Comparison of ENCODE assay signal across 8 cellular contexts in the genomic region with DNA sequence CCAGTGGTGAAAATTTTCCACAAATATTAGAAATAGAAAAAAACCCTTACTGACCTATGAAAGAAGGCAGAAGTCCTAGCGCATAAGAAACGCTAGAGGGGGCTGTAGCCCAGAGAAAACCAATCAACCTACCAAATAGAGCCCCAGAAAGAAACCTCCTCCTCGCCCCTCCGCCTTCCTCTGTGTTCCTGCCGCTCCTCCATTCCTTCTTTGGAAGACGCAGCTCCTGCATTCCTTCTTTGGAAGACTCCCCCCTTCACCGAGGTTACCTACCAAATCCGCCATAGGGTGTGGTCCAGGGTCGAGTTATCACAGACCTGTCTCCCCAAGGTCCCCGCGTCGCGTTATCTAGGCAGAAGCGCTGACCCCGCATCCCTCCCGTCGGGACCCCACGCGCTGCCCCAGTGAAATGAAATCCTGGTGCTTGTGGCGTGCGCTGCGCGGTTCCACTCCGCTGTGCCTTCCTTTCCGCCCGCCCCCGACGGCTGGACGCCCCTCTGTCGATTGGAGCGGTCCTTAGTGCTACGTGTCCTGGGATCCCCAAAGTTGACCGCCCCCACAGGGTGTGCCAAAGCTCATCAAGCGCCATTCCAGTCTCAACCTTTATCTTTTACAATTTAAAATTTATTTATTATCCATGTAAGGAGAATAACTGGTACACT. TPM values are rescaled to one million over a fixed set of nuclear protein-coding genes. Genes with fewer than 3 reads are reported as not detected.
DNase-seq lines count a peak whose midpoint lies in the region; ATAC-seq, FAIRE-seq and TF ChIP-seq lines count a peak whose summit lies in the region.

No MANE protein-coding gene starts in this region.

- intact Hi-C loops in dorsolateral prefrontal cortex (cut with DNase I) = loop anchor here in 1 of 2 donors (2.0 kb wide), 1 partner anchor 39 kb away; no protein-coding TSS in a partner anchor

- TF ChIP-seq CTCF in dorsolateral prefrontal cortex (IDR thresholded peaks at IDR 0.05 in 54 of 56, conservative IDR thresholded peaks at IDR 0.05 in 2 of 56; ENCODE audit: low read depth in 1 of 56, partially characterized antibody in 56 of 56) (peak; percentile 51 to 87 (median 75)), liver (IDR thresholded peaks at IDR 0.05; ENCODE audit: low read depth, low read length, missing input control) (peak; percentile 63)

- FAIRE-seq in GM12891 (lab: Jason Lieb, UNC) = peak; percentile 35

- TF ChIP-seq RAD21 in liver (IDR thresholded peaks at IDR 0.05) = peak; percentile 71 to 77

- TF ChIP-seq POLR2A in GM12891 (IDR thresholded peaks at IDR 0.05; ENCODE audit: low read depth, low read length) = no peak

- H3K9ac ChIP-seq in liver (ENCODE audit: low read depth in 1 of 2, low read length in 2 of 2) = no peak overlapping the region

- H3K9me3 ChIP-seq in liver (ENCODE audit: control insufficient read depth in 4 of 4, low read length in 3 of 4) = peaks cover 0 to 2% (median 0%) of the 10 kb centered on the region in 4 donors

- peak; percentile 54 for DNase-seq in A172 (ENCODE audit: low spot score)
- DNase-seq in GM12891 (ENCODE audit: insufficient read length, low spot score) = peak; percentile 35
- peak; percentile 75 for DNase-seq in NCI-H2227 (lab: John Stamatoyannopoulos, UW; ENCODE audit: unreplicated experiment)
- peak; percentile 62 for DNase-seq in activated CD4-positive, alpha-beta T cell treated with anti-CD3 and anti-CD28 coated beads for 48 hours
- peak in 9 of 10 donors; percentile 57 to 80 (median 66) for DNase-seq in dorsolateral prefrontal cortex
- peak; percentile 36 to 47 for DNase-seq in stimulated activated CD4-positive, alpha-beta T cell treated with anti-CD3 and anti-CD28 coated beads, Interleukin-4, amount 100 ng/mL, for 4 hours

- no peaks in the 10 kb centered on the region for H3K36me3 ChIP-seq in liver (ENCODE audit: control insufficient read depth in 4 of 4, insufficient read depth in 3 of 4, low read depth in 1 of 4, low read length in 3 of 4)

- H3K27ac ChIP-seq in dorsolateral prefrontal cortex = peak overlapping the region in 35 of 59 donors; percentile 11 to 78 (median 54)
- no peak overlapping the region for H3K27ac ChIP-seq in liver (ENCODE audit: low read depth in 1 of 2, low read length in 2 of 2)

- ATAC-seq in HG02763 (IDR thresholded peaks at IDR 0.05; ENCODE audit: unreplicated experiment) = no peak

- H3K27me3 ChIP-seq in dorsolateral prefrontal cortex (peaks cover 0 to 38% (median 7%) of the 10 kb centered on the region in 45 donors), liver (ENCODE audit: control insufficient read depth in 4 of 4, insufficient read depth in 4 of 4, low read length in 3 of 4) (peaks cover 0 to 14% (median 5%) of the 10 kb centered on the region in 4 donors)

- H3K4me1 ChIP-seq in liver (ENCODE audit: control insufficient read depth in 4 of 4, insufficient read depth in 4 of 4, low read length in 3 of 4) = peaks cover 0 to 4% (median 2%) of the 10 kb centered on the region in 4 donors

- peak overlapping the region; percentile 28 to 70 (median 52) for H3K4me3 ChIP-seq in dorsolateral prefrontal cortex
- H3K4me3 ChIP-seq in liver (ENCODE audit: low read depth in 1 of 3, low read length in 3 of 3) = peak overlapping the region in 1 of 3 donors; percentile 18

- WGBS in liver = 5% methylated on average over 34 of the region's 34 CpGs

TF ChIP-seq in GM12891, 5 proteins besides CTCF, POLR2A, EP300 and RAD21:
- no peak for TF ChIP-seq SPI1 (IDR thresholded peaks at IDR 0.05; ENCODE audit: low read depth, low read length)
- no peak for TF ChIP-seq POLR2AphosphoS5 (IDR thresholded peaks at IDR 0.05; ENCODE audit: low read depth, low read length)
- TF ChIP-seq POU2F2 (IDR thresholded peaks at IDR 0.05; ENCODE audit: low read depth, low read length) = no peak
- TF ChIP-seq TAF1 (IDR thresholded peaks at IDR 0.05; ENCODE audit: low read depth, low read length) = no peak
TF ChIP-seq in GM12891: peak in this region for 0.

TF ChIP-seq in liver, 16 proteins besides CTCF, POLR2A, EP300 and RAD21:
- TF ChIP-seq FOXA1 (IDR thresholded peaks at IDR 0.05) (no peak), YY1 (IDR thresholded peaks at IDR 0.05) (no peak), HNF4A (conservative IDR thresholded peaks at IDR 0.05) (no peak), HNF4G (IDR thresholded peaks at IDR 0.05) (no peak), REST (IDR thresholded peaks at IDR 0.05) (no peak), ZBTB33 (IDR thresholded peaks at IDR 0.05) (no peak), FOXA2 (IDR thresholded peaks at IDR 0.05) (no peak), JUND (IDR thresholded peaks at IDR 0.05) (no peak), TAF1 (conservative IDR thresholded peaks at IDR 0.05) (no peak), EGR1 (IDR thresholded peaks at IDR 0.05; ENCODE audit: low read depth in 2 of 2) (no peak), ATF3 (IDR thresholded peaks at IDR 0.05) (no peak)

RNA-seq across cellular contexts. Expression of gene RPP21, which starts 12.9 kb away (rescaled TPM):
- total RNA-seq in A172 (2014; rRNA removed; shearing (Covaris generic)) = 48.7 and 124 TPM in 2 replicates
- polyA plus RNA-seq in GM12891 (2012; ENCODE audit: low read depth, missing spikeins) = 46.8 TPM
- total RNA-seq in dorsolateral prefrontal cortex (10 to 100 TPM; 25.5 to 57.1 (median 41.0) TPM), liver (10 to 100 TPM in 1 of 2 donors, 1 to 10 TPM in 1; 9.3 to 19.8 TPM)
- 10 to 100 TPM; 22.2 to 32.9 TPM for polyA plus RNA-seq in liver

RNA-seq across cellular contexts. Expression of gene TRIM39, which starts 31.1 kb away (rescaled TPM):
- total RNA-seq in A172 (2014; rRNA removed; shearing (Covaris generic)) = 7.9 and 24.0 TPM in 2 replicates
- 6.5 TPM for polyA plus RNA-seq in GM12891 (2012; ENCODE audit: low read depth, missing spikeins)
- total RNA-seq in dorsolateral prefrontal cortex = 10 to 100 TPM in 89 of 120 experiments, 1 to 10 TPM in 31; 6.8 to 16.8 (median 11.0) TPM
- 10 to 100 TPM in 1 of 2 donors, 1 to 10 TPM in 1; 3.5 to 11.0 TPM for total RNA-seq in liver
- polyA plus RNA-seq in liver = 1 to 10 TPM; 2.7 to 5.4 TPM

Comparison
In these comparisons a context has a peak if more than half of its experiments do, and no peak if none do; other contexts are left out.
1. H3K27ac ChIP-seq: peak in dorsolateral prefrontal cortex (35 of 59); none in liver (0 of 2).
2. Peak in every context shown above with its lines, with median percentiles within 50 percentile points of each other: DNase-seq.